ENCODE assay signal across 24 cellular contexts in genomic region chr1:172417552-172417951, GRCh38. TPM values are rescaled to one million over a fixed set of nuclear protein-coding genes. Genes with fewer than 3 reads are reported as not detected.
DNase-seq lines count a peak whose midpoint lies in the region; ATAC-seq, FAIRE-seq and TF ChIP-seq lines count a peak whose summit lies in the region.
"Had no signal": no experiment of that assay in that cellular context is flagged by ENCODE, and none has a peak within 500 bp of the region (broad histone marks: within the 10 kb centered on the region; RNA-seq: fewer than 3 reads in every experiment).

No MANE protein-coding gene starts in this region.

- no peak for FAIRE-seq in bronchial epithelial cell (lab: Jason Lieb, UNC)
- FAIRE-seq: small intestine had no signal

- H3K4me1 ChIP-seq in left lung = no peaks in the 10 kb centered on the region
- H3K4me1 ChIP-seq: adrenal gland, testis had no signal

- H3K9me3 ChIP-seq in left lung = no peaks in the 10 kb centered on the region
- H3K9me3 ChIP-seq: adrenal gland, heart right ventricle, testis had no signal

- H3K27me3 ChIP-seq in bronchial epithelial cell (ENCODE audit: control insufficient read depth, insufficient read depth, low read length) = no peaks in the 10 kb centered on the region
- H3K27me3 ChIP-seq in left lung = no peaks in the 10 kb centered on the region
- H3K27me3 ChIP-seq: adrenal gland, cardiac muscle cell, heart right ventricle, testis had no signal

- no peak overlapping the region for H3K4me3 ChIP-seq in bronchial epithelial cell (ENCODE audit: low read depth, low read length)
- no peak overlapping the region for H3K4me3 ChIP-seq in left lung
- H3K4me3 ChIP-seq: adrenal gland, cardiac muscle cell, heart right ventricle, testis had no signal

- ATAC-seq in left lung = peak; percentile 30
- ATAC-seq in HG02870 (IDR thresholded peaks at IDR 0.05; ENCODE audit: unreplicated experiment) = no peak
- no peak for ATAC-seq in GM18867 (IDR thresholded peaks at IDR 0.05; ENCODE audit: unreplicated experiment)
- no peak for ATAC-seq in HG02610 (IDR thresholded peaks at IDR 0.05; ENCODE audit: unreplicated experiment)
- ATAC-seq: activated CD4-positive, alpha-beta T cell treated with anti-CD3 and anti-CD28 coated beads for 36 hours; activated T-cell treated with anti-CD3 and anti-CD28 coated beads, Interleukin-2, amount 50 U/mL, for 4 hours; heart right ventricle; stimulated activated naive B cell treated with anti-CD40 and anti-IgM and Interleukin-4, amounts not matched to agents 10 μg/mL and 1 μg/mL and 100 μg/mL, for 72 hours had no signal

- intact Hi-C loops in left lung (cut with DNase I) = no loop called here

- TF ChIP-seq CTCF in bronchial epithelial cell (IDR thresholded peaks at IDR 0.05; ENCODE audit: insufficient read depth, low read length, severe bottlenecking) = no peak
- TF ChIP-seq CTCF in left lung (IDR thresholded peaks at IDR 0.05) = no peak

- DNase-seq in G401 (ENCODE audit: low spot score) = peak; percentile 68
- peak; percentile 83 for DNase-seq in NCI-H226
- peak; percentile 89 for DNase-seq in bronchial epithelial cell (ENCODE audit: low read depth)
- no peak for DNase-seq in left lung
- DNase-seq in HuH-7.5 (ENCODE audit: low spot score) = no peak
- DNase-seq: activated CD4-positive, alpha-beta T cell treated with anti-CD3 and anti-CD28 coated beads for 36 hours; activated naive CD4-positive, alpha-beta T cell; activated T-cell treated with anti-CD3 and anti-CD28 coated beads, Interleukin-2, amount 50 U/mL, for 4 hours; adrenal gland; HCEC 1CT; heart right ventricle; NCI-H774; SHP77 treated with DMSO at 0.1 percent for 48 hours; small intestine; stimulated activated CD4-positive, alpha-beta T cell treated with anti-CD3 and anti-CD28 coated beads, Interleukin-2, amount 100 ng/mL, for 24 hours; stimulated activated naive B cell treated with anti-CD40 and anti-IgM and Interleukin-4, amounts not matched to agents 10 μg/mL and 1 μg/mL and 100 μg/mL, for 72 hours; testis had no signal

- no peak overlapping the region for H3K27ac ChIP-seq in left lung
- H3K27ac ChIP-seq: adrenal gland, C4-2B, cardiac muscle cell, heart right ventricle, testis had no signal

- in situ Hi-C loops in G401 (cut with HindIII; ENCODE audit: low sequenced_read_pairs) = no loop called here

- H3K36me3 ChIP-seq in bronchial epithelial cell (ENCODE audit: control insufficient read depth, insufficient read depth, low read length) = no peaks in the 10 kb centered on the region
- H3K36me3 ChIP-seq in left lung = no peaks in the 10 kb centered on the region
- H3K36me3 ChIP-seq: adrenal gland, cardiac muscle cell, heart right ventricle had no signal

RNA-seq across cellular contexts. Expression of gene C1orf105, which starts 2.9 kb away (rescaled TPM):
- total RNA-seq in G401 (2014; rRNA removed; shearing (Covaris generic)) = not detected in 2 replicates
- total RNA-seq in bronchial epithelial cell (not detected in 2 replicates), left lung (not detected)
- total RNA-seq: activated CD4-positive, alpha-beta T cell treated with anti-CD3 and anti-CD28 coated beads for 36 hours; activated CD8-positive, alpha-beta memory T cell treated with anti-CD3 and anti-CD28 coated beads for 36 hours; activated T-cell treated with anti-CD3 and anti-CD28 coated beads, Interleukin-2, amount 50 U/mL, for 4 hours; pulmonary artery endothelial cell had no signal

RNA-seq across cellular contexts. Expression of gene PIGC, which starts 26.3 kb away (rescaled TPM):
- 64.4 and 74.0 TPM in 2 replicates for total RNA-seq in G401 (2014; rRNA removed; shearing (Covaris generic))
- total RNA-seq in bronchial epithelial cell (16.8 and 16.9 TPM in 2 replicates), left lung (10 to 100 TPM; 22.3 to 22.9 TPM)

Comparison
In these comparisons a context has a peak if more than half of its experiments do, and no peak if none do; other contexts are left out.
1. DNase-seq: peak in G401 (single experiment), NCI-H226 (single experiment) and bronchial epithelial cell (single experiment); none in left lung (0 of 2) and HuH-7.5 (single experiment).